1 cellular context compared by ENCODE assay signal in the genomic region with DNA sequence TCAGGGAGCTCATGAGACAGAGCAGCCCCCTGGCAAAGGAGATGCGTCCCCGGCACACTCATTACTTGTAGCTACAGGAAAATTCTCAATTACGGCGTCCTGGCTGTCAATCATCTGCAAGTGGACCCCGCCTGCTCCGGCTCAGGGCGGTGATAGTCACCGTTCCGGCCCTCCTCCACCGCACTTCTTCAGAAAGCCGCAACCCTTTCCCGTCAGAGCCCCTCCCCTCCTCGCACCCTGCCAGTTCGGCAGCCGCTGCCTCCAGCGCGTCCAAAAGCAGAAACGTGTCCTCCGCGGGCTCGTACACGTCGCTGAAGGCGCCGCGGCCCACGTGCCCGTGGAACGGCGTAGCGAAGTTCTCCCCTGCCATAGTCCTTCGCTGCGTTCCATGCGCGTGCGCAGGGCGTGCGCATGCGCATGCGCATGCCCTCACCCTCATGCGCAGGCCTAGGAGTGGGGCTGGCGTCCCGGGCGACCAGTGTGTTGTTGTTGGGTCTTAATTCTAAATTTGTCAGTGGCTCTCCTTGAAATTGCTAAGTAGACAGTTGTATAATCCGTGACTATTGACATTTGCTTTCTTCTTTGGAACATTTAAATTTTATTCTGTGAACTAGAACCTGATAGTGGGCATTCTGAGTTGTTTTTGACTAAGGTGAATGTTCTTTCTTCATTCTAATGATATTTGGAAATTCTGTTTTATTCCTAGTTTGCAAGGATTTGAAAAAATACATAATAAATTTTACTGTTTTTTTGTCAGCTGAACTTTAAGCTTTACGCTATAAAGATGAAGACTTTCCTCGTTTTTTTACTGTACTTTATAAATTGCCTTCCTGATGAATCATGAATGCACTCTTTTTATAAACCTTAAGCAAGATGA.
TF ChIP-seq lines count a peak whose summit lies in the region.

No MANE protein-coding gene starts in this region.

TF ChIP-seq in HepG2, 621 proteins besides CTCF, POLR2A, EP300 and RAD21 (continued from another document and continues in another):
- TF ChIP-seq, protein P1, sequence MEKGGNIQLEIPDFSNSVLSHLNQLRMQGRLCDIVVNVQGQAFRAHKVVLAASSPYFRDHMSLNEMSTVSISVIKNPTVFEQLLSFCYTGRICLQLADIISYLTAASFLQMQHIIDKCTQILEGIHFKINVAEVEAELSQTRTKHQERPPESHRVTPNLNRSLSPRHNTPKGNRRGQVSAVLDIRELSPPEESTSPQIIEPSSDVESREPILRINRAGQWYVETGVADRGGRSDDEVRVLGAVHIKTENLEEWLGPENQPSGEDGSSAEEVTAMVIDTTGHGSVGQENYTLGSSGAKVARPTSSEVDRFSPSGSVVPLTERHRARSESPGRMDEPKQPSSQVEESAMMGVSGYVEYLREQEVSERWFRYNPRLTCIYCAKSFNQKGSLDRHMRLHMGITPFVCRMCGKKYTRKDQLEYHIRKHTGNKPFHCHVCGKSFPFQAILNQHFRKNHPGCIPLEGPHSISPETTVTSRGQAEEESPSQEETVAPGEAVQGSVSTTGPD (CRISPR knock-in tag; IDR thresholded peaks at IDR 0.05): peak; percentile 71
- TF ChIP-seq BRD4 (CRISPR knock-in tag; IDR thresholded peaks at IDR 0.05) (peak; percentile 96), ZNF766 (CRISPR knock-in tag; IDR thresholded peaks at IDR 0.05; ENCODE audit: borderline replicate concordance) (peak; percentile 96; the same call in 1 of the 2 replicates), ZNF720 (CRISPR knock-in tag; IDR thresholded peaks at IDR 0.05) (0 out of 2 replicates have a peak, but pooled peaks have one; percentile 83), SOX6 (IDR thresholded peaks at IDR 0.05) (no peak), SOX6 (CRISPR knock-in tag; IDR thresholded peaks at IDR 0.05) (peak; percentile 73), CC2D1A (CRISPR knock-in tag; IDR thresholded peaks at IDR 0.05) (no peak), ZNF225 (CRISPR knock-in tag; IDR thresholded peaks at IDR 0.05) (peak; percentile 99), TCF12 (IDR thresholded peaks at IDR 0.05) (no peak), TCF12 (CRISPR knock-in tag; IDR thresholded peaks at IDR 0.05) (0 out of 2 replicates have a peak, but pooled peaks have one; percentile 85), ARHGAP35 (CRISPR knock-in tag; IDR thresholded peaks at IDR 0.05; ENCODE audit: borderline replicate concordance) (peak; percentile 100), HOXD1 (CRISPR knock-in tag; IDR thresholded peaks at IDR 0.05) (no peak; the same call in 1 of the 2 replicates), ZC3H4 (CRISPR knock-in tag; IDR thresholded peaks at IDR 0.05; ENCODE audit: borderline replicate concordance) (peak; percentile 62; the same call in 1 of the 2 replicates), CHD4 (IDR thresholded peaks at IDR 0.05; ENCODE audit: borderline replicate concordance, low read length) (no peak), STAT5B (CRISPR knock-in tag; IDR thresholded peaks at IDR 0.05) (no peak), SRSF1 (optimal IDR thresholded peaks at IDR 0.05; ENCODE audit: low read depth, low read length) (peak; percentile 90), SNRNP70 (IDR thresholded peaks at IDR 0.05; ENCODE audit: low read depth, low read length) (no peak), ZNF331 (CRISPR knock-in tag; IDR thresholded peaks at IDR 0.05) (peak; percentile 98), ZNF17 (CRISPR knock-in tag; IDR thresholded peaks at IDR 0.05) (peak; percentile 79; the same call in 1 of the 2 replicates), GZF1 (CRISPR knock-in tag; IDR thresholded peaks at IDR 0.05) (peak; percentile 89), ZNF264 (CRISPR knock-in tag; IDR thresholded peaks at IDR 0.05) (peak; percentile 74), ZNF205 (CRISPR knock-in tag; IDR thresholded peaks at IDR 0.05) (peak; percentile 91), NFKB2 (CRISPR knock-in tag; IDR thresholded peaks at IDR 0.05; ENCODE audit: borderline replicate concordance) (peak; percentile 99), NR2F6 (IDR thresholded peaks at IDR 0.05) (no peak), NR2F6 (CRISPR knock-in tag; IDR thresholded peaks at IDR 0.05) (peak; percentile 66), RARG (CRISPR knock-in tag; IDR thresholded peaks at IDR 0.05; ENCODE audit: low read depth) (peak; percentile 98; the same call in 1 of the 2 replicates), NFRKB (IDR thresholded peaks at IDR 0.05) (no peak), TOPORS (CRISPR knock-in tag; IDR thresholded peaks at IDR 0.05) (peak; percentile 97), JARID2 (CRISPR knock-in tag; IDR thresholded peaks at IDR 0.05; ENCODE audit: insufficient replicate concordance) (peak; percentile 89), PAF1 (CRISPR knock-in tag; IDR thresholded peaks at IDR 0.05) (no peak), CENPT (CRISPR knock-in tag; IDR thresholded peaks at IDR 0.05; ENCODE audit: low read depth) (peak; percentile 95), BCL6 (CRISPR knock-in tag; IDR thresholded peaks at IDR 0.05) (peak; percentile 80), PRPF4 (IDR thresholded peaks at IDR 0.05; ENCODE audit: low read depth, low read length, poor library complexity, severe bottlenecking) (no peak), NFE2 (CRISPR knock-in tag; IDR thresholded peaks at IDR 0.05) (no peak), FOSL2 (CRISPR knock-in tag; IDR thresholded peaks at IDR 0.05) (peak; percentile 76), ZNF501 (CRISPR knock-in tag; IDR thresholded peaks at IDR 0.05) (peak; percentile 97), ZNF550 (CRISPR knock-in tag; IDR thresholded peaks at IDR 0.05; ENCODE audit: borderline replicate concordance) (peak; percentile 93; the same call in 1 of the 2 replicates), ZNF879 (CRISPR knock-in tag; IDR thresholded peaks at IDR 0.05) (peak; percentile 98)
- TF ChIP-seq, protein P2, sequence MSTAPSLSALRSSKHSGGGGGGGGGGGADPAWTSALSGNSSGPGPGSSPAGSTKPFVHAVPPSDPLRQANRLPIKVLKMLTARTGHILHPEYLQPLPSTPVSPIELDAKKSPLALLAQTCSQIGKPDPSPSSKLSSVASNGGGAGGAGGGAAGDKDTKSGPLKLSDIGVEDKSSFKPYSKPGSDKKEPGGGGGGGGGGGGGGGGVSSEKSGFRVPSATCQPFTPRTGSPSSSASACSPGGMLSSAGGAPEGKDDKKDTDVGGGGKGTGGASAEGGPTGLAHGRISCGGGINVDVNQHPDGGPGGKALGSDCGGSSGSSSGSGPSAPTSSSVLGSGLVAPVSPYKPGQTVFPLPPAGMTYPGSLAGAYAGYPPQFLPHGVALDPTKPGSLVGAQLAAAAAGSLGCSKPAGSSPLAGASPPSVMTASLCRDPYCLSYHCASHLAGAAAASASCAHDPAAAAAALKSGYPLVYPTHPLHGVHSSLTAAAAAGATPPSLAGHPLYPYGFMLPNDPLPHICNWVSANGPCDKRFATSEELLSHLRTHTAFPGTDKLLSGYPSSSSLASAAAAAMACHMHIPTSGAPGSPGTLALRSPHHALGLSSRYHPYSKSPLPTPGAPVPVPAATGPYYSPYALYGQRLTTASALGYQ (CRISPR knock-in tag; IDR thresholded peaks at IDR 0.05): peak; percentile 72
- TF ChIP-seq, protein P3, sequence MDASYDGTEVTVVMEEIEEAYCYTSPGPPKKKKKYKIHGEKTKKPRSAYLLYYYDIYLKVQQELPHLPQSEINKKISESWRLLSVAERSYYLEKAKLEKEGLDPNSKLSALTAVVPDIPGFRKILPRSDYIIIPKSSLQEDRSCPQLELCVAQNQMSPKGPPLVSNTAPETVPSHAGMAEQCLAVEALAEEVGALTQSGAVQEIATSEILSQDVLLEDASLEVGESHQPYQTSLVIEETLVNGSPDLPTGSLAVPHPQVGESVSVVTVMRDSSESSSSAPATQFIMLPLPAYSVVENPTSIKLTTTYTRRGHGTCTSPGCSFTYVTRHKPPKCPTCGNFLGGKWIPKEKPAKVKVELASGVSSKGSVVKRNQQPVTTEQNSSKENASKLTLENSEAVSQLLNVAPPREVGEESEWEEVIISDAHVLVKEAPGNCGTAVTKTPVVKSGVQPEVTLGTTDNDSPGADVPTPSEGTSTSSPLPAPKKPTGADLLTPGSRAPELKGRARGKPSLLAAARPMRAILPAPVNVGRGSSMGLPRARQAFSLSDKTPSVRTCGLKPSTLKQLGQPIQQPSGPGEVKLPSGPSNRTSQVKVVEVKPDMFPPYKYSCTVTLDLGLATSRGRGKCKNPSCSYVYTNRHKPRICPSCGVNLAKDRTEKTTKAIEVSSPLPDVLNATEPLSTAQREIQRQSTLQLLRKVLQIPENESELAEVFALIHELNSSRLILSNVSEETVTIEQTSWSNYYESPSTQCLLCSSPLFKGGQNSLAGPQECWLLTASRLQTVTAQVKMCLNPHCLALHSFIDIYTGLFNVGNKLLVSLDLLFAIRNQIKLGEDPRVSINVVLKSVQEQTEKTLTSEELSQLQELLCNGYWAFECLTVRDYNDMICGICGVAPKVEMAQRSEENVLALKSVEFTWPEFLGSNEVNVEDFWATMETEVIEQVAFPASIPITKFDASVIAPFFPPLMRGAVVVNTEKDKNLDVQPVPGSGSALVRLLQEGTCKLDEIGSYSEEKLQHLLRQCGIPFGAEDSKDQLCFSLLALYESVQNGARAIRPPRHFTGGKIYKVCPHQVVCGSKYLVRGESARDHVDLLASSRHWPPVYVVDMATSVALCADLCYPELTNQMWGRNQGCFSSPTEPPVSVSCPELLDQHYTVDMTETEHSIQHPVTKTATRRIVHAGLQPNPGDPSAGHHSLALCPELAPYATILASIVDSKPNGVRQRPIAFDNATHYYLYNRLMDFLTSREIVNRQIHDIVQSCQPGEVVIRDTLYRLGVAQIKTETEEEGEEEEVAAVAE (CRISPR knock-in tag; IDR thresholded peaks at IDR 0.05; ENCODE audit: borderline replicate concordance): peak; percentile 93
- TF ChIP-seq, protein P4, sequence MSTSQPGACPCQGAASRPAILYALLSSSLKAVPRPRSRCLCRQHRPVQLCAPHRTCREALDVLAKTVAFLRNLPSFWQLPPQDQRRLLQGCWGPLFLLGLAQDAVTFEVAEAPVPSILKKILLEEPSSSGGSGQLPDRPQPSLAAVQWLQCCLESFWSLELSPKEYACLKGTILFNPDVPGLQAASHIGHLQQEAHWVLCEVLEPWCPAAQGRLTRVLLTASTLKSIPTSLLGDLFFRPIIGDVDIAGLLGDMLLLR (CRISPR knock-in tag; IDR thresholded peaks at IDR 0.05): peak; percentile 100
- TF ChIP-seq, protein P5, sequence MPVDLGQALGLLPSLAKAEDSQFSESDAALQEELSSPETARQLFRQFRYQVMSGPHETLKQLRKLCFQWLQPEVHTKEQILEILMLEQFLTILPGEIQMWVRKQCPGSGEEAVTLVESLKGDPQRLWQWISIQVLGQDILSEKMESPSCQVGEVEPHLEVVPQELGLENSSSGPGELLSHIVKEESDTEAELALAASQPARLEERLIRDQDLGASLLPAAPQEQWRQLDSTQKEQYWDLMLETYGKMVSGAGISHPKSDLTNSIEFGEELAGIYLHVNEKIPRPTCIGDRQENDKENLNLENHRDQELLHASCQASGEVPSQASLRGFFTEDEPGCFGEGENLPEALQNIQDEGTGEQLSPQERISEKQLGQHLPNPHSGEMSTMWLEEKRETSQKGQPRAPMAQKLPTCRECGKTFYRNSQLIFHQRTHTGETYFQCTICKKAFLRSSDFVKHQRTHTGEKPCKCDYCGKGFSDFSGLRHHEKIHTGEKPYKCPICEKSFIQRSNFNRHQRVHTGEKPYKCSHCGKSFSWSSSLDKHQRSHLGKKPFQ (CRISPR knock-in tag; IDR thresholded peaks at IDR 0.05; ENCODE audit: insufficient replicate concordance): peak; percentile 92
- TF ChIP-seq, protein P6, sequence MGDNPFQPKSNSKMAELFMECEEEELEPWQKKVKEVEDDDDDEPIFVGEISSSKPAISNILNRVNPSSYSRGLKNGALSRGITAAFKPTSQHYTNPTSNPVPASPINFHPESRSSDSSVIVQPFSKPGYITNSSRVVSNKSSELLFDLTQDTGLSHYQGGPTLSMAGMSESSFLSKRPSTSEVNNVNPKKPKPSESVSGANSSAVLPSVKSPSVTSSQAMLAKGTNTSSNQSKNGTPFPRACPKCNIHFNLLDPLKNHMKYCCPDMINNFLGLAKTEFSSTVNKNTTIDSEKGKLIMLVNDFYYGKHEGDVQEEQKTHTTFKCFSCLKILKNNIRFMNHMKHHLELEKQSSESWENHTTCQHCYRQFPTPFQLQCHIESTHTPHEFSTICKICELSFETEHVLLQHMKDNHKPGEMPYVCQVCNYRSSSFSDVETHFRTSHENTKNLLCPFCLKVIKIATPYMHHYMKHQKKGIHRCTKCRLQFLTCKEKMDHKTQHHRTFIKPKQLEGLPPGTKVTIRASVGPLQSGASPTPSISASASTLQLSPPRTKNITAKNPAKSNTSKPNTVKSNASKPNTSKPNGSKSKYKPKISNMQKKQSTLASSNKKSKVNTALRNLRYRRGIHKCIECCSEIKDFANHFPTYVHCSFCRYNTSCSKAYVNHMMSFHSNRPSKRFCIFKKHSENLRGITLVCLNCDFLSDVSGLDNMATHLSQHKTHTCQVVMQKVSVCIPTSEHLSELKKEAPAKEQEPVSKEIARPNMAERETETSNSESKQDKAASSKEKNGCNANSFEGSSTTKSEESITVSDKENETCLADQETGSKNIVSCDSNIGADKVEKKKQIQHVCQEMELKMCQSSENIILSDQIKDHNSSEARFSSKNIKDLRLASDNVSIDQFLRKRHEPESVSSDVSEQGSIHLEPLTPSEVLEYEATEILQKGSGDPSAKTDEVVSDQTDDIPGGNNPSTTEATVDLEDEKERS (CRISPR knock-in tag; IDR thresholded peaks at IDR 0.05): peak; percentile 98
- TF ChIP-seq, protein P7, sequence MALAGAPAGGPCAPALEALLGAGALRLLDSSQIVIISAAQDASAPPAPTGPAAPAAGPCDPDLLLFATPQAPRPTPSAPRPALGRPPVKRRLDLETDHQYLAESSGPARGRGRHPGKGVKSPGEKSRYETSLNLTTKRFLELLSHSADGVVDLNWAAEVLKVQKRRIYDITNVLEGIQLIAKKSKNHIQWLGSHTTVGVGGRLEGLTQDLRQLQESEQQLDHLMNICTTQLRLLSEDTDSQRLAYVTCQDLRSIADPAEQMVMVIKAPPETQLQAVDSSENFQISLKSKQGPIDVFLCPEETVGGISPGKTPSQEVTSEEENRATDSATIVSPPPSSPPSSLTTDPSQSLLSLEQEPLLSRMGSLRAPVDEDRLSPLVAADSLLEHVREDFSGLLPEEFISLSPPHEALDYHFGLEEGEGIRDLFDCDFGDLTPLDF (CRISPR knock-in tag; IDR thresholded peaks at IDR 0.05): no peak
- TF ChIP-seq, protein P8, sequence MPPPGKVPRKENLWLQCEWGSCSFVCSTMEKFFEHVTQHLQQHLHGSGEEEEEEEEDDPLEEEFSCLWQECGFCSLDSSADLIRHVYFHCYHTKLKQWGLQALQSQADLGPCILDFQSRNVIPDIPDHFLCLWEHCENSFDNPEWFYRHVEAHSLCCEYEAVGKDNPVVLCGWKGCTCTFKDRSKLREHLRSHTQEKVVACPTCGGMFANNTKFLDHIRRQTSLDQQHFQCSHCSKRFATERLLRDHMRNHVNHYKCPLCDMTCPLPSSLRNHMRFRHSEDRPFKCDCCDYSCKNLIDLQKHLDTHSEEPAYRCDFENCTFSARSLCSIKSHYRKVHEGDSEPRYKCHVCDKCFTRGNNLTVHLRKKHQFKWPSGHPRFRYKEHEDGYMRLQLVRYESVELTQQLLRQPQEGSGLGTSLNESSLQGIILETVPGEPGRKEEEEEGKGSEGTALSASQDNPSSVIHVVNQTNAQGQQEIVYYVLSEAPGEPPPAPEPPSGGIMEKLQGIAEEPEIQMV (CRISPR knock-in tag; IDR thresholded peaks at IDR 0.05; ENCODE audit: low read depth): peak; percentile 95
- TF ChIP-seq, protein P9, sequence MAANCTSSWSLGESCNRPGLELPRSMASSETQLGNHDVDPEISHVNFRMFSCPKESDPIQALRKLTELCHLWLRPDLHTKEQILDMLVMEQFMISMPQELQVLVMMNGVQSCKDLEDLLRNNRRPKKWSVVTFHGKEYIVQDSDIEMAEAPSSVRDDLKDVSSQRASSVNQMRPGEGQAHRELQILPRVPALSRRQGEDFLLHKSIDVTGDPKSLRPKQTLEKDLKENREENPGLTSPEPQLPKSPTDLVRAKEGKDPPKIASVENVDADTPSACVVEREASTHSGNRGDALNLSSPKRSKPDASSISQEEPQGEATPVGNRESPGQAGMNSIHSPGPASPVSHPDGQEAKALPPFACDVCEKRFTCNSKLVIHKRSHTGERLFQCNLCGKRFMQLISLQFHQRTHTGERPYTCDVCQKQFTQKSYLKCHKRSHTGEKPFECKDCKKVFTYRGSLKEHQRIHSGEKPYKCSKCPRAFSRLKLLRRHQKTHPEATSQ (CRISPR knock-in tag; IDR thresholded peaks at IDR 0.05; ENCODE audit: borderline replicate concordance): peak; percentile 98
